Comparison of ENCODE assay signal across 8 cellular contexts in genomic region chr11:118930152-118930712, GRCh38.
DNase-seq lines count a peak whose midpoint lies in the region; ATAC-seq lines count a peak whose summit lies in the region.

No MANE protein-coding gene starts in this region.

- H3K27ac ChIP-seq in cingulate gyrus (ENCODE audit: low read depth, low read length): peak overlapping the region; percentile 99

- ATAC-seq in HG03457 (IDR thresholded peaks at IDR 0.05; ENCODE audit: unreplicated experiment): no peak

- DNase-seq in 8988T (peak; percentile 80), GM19238 (ENCODE audit: insufficient read length, low spot score) (peak; percentile 71), NCI-H2227 (lab: John Stamatoyannopoulos, UW; ENCODE audit: unreplicated experiment) (peak; percentile 87), left kidney (ENCODE audit: low read depth, low spot score) (peak; percentile 97)
- DNase-seq in activated CD4-positive, alpha-beta T cell treated with anti-CD3 and anti-CD28 coated beads for 1 hour: peak; percentile 71
- peak; percentile 90 for DNase-seq in stimulated activated CD4-positive, alpha-beta T cell treated with anti-CD3 and anti-CD28 coated beads, Interleukin-1b, Interleukin-23, amount 100 ng/mL, for 48 hours
